In the genomic region with DNA sequence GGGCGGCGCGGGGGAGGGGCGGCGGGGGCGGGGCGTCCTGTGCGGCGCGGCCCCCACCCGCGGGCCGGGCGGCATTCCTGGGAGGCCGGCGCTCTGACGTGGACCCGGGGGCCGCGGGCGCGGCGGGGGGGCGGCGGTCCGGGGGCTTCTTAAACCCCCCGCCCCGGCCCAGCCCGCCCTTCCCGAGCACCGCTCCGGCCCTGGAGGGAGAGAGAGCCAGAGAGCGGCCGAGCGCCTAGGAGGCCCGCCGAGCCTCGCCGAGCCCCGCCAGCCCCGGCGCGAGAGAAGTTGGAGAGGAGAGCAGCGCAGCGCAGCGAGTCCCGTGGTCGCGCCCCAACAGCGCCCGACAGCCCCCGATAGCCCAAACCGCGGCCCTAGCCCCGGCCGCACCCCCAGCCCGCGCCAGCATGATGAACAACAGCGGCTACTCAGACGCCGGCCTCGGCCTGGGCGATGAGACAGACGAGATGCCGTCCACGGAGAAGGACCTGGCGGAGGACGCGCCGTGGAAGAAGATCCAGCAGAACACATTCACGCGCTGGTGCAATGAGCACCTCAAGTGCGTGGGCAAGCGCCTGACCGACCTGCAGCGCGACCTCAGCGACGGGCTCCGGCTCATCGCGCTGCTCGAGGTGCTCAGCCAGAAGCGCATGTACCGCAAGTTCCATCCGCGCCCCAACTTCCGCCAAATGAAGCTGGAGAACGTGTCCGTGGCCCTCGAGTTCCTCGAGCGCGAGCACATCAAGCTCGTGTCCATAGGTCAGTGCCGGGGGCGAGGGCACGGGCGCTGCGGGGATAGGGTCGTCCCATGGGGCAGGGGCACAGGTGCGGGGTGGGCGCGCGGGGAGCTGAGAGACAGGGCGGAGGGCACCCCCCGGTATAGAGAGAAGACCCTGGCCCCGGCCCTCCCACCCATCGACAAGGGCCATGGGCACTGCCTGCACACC, we compare ENCODE assay signal across 1 cellular context.
TF ChIP-seq lines count a peak whose summit lies in the region.

Gene FLNC (plus strand): TSS at position 176 of the 947 bp plus-strand sequence. CDS start 232 bp downstream, at position 408.

TF ChIP-seq in K562, 482 proteins besides CTCF, POLR2A, EP300 and RAD21 (continued from another document and continues in another):
- TF ChIP-seq MTA2 (IDR thresholded peaks at IDR 0.05; ENCODE audit: low read depth) (no peak), ELF1 (tag; IDR thresholded peaks at IDR 0.05) (no peak), MYBL2 (IDR thresholded peaks at IDR 0.05; ENCODE audit: low read depth) (no peak), MYBL2 (CRISPR knock-in tag; IDR thresholded peaks at IDR 0.05; ENCODE audit: borderline replicate concordance) (no peak), ZNF41 (CRISPR knock-in tag; conservative IDR thresholded peaks at IDR 0.05) (no peak), L3MBTL2 (IDR thresholded peaks at IDR 0.05) (peak; percentile 83), PCBP1 (IDR thresholded peaks at IDR 0.05; ENCODE audit: low read depth, low read length, poor library complexity, severe bottlenecking) (no peak), THRA (IDR thresholded peaks at IDR 0.05) (no peak), FOXJ2 (tag; IDR thresholded peaks at IDR 0.05) (no peak), NONO (IDR thresholded peaks at IDR 0.05; ENCODE audit: low read depth in 2 of 2, low read length in 1 of 2) (peak in 1 of 2 experiments; percentile 83; a peak in 2 of 4 replicates), ARNT (IDR thresholded peaks at IDR 0.05) (no peak), DDX20 (tag; IDR thresholded peaks at IDR 0.05; ENCODE audit: low read depth) (no peak), ZNF398 (CRISPR knock-in tag; IDR thresholded peaks at IDR 0.05) (no peak), NFE2 (IDR thresholded peaks at IDR 0.05; ENCODE audit: low read depth) (no peak), ZNF174 (CRISPR knock-in tag; IDR thresholded peaks at IDR 0.05) (no peak), RBM15 (IDR thresholded peaks at IDR 0.05; ENCODE audit: insufficient read depth, low read length) (no peak), ZNF212 (CRISPR knock-in tag; IDR thresholded peaks at IDR 0.05) (no peak), DPF2 (IDR thresholded peaks at IDR 0.05) (no peak; the same call in 1 of the 2 replicates), NFIC (IDR thresholded peaks at IDR 0.05) (0 out of 2 replicates have a peak, but pooled peaks have one; percentile 12), NR3C1 (CRISPR knock-in tag; IDR thresholded peaks at IDR 0.05) (peak; percentile 8; the same call in 1 of the 2 replicates), ETV5 (CRISPR knock-in tag; IDR thresholded peaks at IDR 0.05; ENCODE audit: low read depth) (peak; percentile 39; the same call in 1 of the 2 replicates), CEBPZ (IDR thresholded peaks at IDR 0.05; ENCODE audit: borderline replicate concordance, low read depth, low read length) (no peak), ESRRA (IDR thresholded peaks at IDR 0.05; ENCODE audit: borderline replicate concordance, low read depth) (peak; percentile 37), ZNF282 (CRISPR knock-in tag; IDR thresholded peaks at IDR 0.05) (no peak), SIN3B (IDR thresholded peaks at IDR 0.05; ENCODE audit: low read depth) (no peak), RAD51 (IDR thresholded peaks at IDR 0.05; ENCODE audit: borderline replicate concordance, low read depth) (no peak), KDM2B (CRISPR knock-in tag; IDR thresholded peaks at IDR 0.05) (peak; percentile 96), ADNP (tag; IDR thresholded peaks at IDR 0.05) (no peak), ZZZ3 (IDR thresholded peaks at IDR 0.05) (no peak)
- TF ChIP-seq, protein P1, sequence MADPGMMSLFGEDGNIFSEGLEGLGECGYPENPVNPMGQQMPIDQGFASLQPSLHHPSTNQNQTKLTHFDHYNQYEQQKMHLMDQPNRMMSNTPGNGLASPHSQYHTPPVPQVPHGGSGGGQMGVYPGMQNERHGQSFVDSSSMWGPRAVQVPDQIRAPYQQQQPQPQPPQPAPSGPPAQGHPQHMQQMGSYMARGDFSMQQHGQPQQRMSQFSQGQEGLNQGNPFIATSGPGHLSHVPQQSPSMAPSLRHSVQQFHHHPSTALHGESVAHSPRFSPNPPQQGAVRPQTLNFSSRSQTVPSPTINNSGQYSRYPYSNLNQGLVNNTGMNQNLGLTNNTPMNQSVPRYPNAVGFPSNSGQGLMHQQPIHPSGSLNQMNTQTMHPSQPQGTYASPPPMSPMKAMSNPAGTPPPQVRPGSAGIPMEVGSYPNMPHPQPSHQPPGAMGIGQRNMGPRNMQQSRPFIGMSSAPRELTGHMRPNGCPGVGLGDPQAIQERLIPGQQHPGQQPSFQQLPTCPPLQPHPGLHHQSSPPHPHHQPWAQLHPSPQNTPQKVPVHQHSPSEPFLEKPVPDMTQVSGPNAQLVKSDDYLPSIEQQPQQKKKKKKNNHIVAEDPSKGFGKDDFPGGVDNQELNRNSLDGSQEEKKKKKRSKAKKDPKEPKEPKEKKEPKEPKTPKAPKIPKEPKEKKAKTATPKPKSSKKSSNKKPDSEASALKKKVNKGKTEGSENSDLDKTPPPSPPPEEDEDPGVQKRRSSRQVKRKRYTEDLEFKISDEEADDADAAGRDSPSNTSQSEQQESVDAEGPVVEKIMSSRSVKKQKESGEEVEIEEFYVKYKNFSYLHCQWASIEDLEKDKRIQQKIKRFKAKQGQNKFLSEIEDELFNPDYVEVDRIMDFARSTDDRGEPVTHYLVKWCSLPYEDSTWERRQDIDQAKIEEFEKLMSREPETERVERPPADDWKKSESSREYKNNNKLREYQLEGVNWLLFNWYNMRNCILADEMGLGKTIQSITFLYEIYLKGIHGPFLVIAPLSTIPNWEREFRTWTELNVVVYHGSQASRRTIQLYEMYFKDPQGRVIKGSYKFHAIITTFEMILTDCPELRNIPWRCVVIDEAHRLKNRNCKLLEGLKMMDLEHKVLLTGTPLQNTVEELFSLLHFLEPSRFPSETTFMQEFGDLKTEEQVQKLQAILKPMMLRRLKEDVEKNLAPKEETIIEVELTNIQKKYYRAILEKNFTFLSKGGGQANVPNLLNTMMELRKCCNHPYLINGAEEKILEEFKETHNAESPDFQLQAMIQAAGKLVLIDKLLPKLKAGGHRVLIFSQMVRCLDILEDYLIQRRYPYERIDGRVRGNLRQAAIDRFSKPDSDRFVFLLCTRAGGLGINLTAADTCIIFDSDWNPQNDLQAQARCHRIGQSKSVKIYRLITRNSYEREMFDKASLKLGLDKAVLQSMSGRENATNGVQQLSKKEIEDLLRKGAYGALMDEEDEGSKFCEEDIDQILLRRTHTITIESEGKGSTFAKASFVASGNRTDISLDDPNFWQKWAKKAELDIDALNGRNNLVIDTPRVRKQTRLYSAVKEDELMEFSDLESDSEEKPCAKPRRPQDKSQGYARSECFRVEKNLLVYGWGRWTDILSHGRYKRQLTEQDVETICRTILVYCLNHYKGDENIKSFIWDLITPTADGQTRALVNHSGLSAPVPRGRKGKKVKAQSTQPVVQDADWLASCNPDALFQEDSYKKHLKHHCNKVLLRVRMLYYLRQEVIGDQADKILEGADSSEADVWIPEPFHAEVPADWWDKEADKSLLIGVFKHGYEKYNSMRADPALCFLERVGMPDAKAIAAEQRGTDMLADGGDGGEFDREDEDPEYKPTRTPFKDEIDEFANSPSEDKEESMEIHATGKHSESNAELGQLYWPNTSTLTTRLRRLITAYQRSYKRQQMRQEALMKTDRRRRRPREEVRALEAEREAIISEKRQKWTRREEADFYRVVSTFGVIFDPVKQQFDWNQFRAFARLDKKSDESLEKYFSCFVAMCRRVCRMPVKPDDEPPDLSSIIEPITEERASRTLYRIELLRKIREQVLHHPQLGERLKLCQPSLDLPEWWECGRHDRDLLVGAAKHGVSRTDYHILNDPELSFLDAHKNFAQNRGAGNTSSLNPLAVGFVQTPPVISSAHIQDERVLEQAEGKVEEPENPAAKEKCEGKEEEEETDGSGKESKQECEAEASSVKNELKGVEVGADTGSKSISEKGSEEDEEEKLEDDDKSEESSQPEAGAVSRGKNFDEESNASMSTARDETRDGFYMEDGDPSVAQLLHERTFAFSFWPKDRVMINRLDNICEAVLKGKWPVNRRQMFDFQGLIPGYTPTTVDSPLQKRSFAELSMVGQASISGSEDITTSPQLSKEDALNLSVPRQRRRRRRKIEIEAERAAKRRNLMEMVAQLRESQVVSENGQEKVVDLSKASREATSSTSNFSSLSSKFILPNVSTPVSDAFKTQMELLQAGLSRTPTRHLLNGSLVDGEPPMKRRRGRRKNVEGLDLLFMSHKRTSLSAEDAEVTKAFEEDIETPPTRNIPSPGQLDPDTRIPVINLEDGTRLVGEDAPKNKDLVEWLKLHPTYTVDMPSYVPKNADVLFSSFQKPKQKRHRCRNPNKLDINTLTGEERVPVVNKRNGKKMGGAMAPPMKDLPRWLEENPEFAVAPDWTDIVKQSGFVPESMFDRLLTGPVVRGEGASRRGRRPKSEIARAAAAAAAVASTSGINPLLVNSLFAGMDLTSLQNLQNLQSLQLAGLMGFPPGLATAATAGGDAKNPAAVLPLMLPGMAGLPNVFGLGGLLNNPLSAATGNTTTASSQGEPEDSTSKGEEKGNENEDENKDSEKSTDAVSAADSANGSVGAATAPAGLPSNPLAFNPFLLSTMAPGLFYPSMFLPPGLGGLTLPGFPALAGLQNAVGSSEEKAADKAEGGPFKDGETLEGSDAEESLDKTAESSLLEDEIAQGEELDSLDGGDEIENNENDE (IDR thresholded peaks at IDR 0.05; ENCODE audit: low read depth, low read length), result no peak
- TF ChIP-seq, protein P2, sequence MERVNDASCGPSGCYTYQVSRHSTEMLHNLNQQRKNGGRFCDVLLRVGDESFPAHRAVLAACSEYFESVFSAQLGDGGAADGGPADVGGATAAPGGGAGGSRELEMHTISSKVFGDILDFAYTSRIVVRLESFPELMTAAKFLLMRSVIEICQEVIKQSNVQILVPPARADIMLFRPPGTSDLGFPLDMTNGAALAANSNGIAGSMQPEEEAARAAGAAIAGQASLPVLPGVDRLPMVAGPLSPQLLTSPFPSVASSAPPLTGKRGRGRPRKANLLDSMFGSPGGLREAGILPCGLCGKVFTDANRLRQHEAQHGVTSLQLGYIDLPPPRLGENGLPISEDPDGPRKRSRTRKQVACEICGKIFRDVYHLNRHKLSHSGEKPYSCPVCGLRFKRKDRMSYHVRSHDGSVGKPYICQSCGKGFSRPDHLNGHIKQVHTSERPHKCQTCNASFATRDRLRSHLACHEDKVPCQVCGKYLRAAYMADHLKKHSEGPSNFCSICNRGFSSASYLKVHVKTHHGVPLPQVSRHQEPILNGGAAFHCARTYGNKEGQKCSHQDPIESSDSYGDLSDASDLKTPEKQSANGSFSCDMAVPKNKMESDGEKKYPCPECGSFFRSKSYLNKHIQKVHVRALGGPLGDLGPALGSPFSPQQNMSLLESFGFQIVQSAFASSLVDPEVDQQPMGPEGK (CRISPR knock-in tag; IDR thresholded peaks at IDR 0.05; ENCODE audit: borderline replicate concordance), result no peak
- TF ChIP-seq, protein P3, sequence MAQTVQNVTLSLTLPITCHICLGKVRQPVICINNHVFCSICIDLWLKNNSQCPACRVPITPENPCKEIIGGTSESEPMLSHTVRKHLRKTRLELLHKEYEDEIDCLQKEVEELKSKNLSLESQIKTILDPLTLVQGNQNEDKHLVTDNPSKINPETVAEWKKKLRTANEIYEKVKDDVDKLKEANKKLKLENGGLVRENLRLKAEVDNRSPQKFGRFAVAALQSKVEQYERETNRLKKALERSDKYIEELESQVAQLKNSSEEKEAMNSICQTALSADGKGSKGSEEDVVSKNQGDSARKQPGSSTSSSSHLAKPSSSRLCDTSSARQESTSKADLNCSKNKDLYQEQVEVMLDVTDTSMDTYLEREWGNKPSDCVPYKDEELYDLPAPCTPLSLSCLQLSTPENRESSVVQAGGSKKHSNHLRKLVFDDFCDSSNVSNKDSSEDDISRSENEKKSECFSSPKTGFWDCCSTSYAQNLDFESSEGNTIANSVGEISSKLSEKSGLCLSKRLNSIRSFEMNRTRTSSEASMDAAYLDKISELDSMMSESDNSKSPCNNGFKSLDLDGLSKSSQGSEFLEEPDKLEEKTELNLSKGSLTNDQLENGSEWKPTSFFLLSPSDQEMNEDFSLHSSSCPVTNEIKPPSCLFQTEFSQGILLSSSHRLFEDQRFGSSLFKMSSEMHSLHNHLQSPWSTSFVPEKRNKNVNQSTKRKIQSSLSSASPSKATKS (CRISPR knock-in tag; IDR thresholded peaks at IDR 0.05), result no peak
